ENCODE assay signal across 8 cellular contexts in genomic region chr21:20443558-20444155, GRCh38.
A peak's percentile ranks its signal among the peaks of the same experiment; 100 is the strongest.
DNase-seq lines count a peak whose midpoint lies in the region; ATAC-seq and TF ChIP-seq lines count a peak whose summit lies in the region.

No MANE protein-coding gene starts in this region.

- no peak overlapping the region for H3K4me3 Mint-ChIP-seq in nephron

- peak; percentile 80 for TF ChIP-seq CTCF in KMS-11 (conservative IDR thresholded peaks at IDR 0.05; ENCODE audit: low read depth, low read length)
- peak; percentile 14 for TF ChIP-seq CTCF in astrocyte of the spinal cord (IDR thresholded peaks at IDR 0.05; ENCODE audit: low read depth, low read length)
- peak; percentile 53 to 68 (median 67) for TF ChIP-seq CTCF in nephron (IDR thresholded peaks at IDR 0.05; ENCODE audit: unreplicated experiment in 3 of 3)

- H3K36me3 Mint-ChIP-seq in nephron (ENCODE audit: low read depth), result no peaks in the 10 kb centered on the region

- H3K4me3 ChIP-seq in KMS-11 (IDR thresholded peaks at IDR 0.05; ENCODE audit: insufficient read depth, low read depth, low read length) (no peak overlapping the region), astrocyte of the spinal cord (ENCODE audit: low read depth, low read length) (no peak overlapping the region)

- H3K4me1 Mint-ChIP-seq in nephron, result no peaks in the 10 kb centered on the region

- no peaks in the 10 kb centered on the region for H3K4me1 ChIP-seq in KMS-11 (ENCODE audit: low read depth, poor library complexity, severe bottlenecking)

- ATAC-seq in HG02852 (IDR thresholded peaks at IDR 0.05; ENCODE audit: unreplicated experiment) (no peak), GM18867 (IDR thresholded peaks at IDR 0.05; ENCODE audit: unreplicated experiment) (no peak)

- DNase-seq in NCI-H2081 (lab: John Stamatoyannopoulos, UW) (peak; percentile 11 to 33), NCI-H2081 treated with DMSO at 0.1 percent for 48 hours (lab: John Stamatoyannopoulos, UW) (no peak), astrocyte of the spinal cord (ENCODE audit: low read depth, low spot score) (no peak)
- DNase-seq in stimulated activated CD4-positive, alpha-beta T cell treated with anti-CD3 and anti-CD28 coated beads, Interleukin-4, amount 100 ng/mL, for 24 hours, result no peak

- H3K27ac ChIP-seq in KMS-11, result no peak overlapping the region

- no peaks in the 10 kb centered on the region for H3K9me3 Mint-ChIP-seq in nephron

- no peaks in the 10 kb centered on the region for H3K79me2 ChIP-seq in KMS-11 (ENCODE audit: insufficient read depth, low read depth)

- no peak overlapping the region for H3K9ac ChIP-seq in KMS-11

- in situ Hi-C loops in astrocyte of the spinal cord (cut with HindIII; ENCODE audit: low sequenced_read_pairs), result no loop called here

- H3K27me3 ChIP-seq in KMS-11 (ENCODE audit: insufficient read depth, low read depth), result no peaks in the 10 kb centered on the region

- no peaks in the 10 kb centered on the region for H3K36me3 ChIP-seq in KMS-11 (ENCODE audit: insufficient read depth)

- no peak overlapping the region for H3K27ac Mint-ChIP-seq in nephron

- no peaks in the 10 kb centered on the region for H4K20me1 ChIP-seq in KMS-11 (ENCODE audit: insufficient read depth)

- H3K27me3 Mint-ChIP-seq in nephron (ENCODE audit: low read depth), result no peaks in the 10 kb centered on the region

- no peak overlapping the region for H3K4me2 ChIP-seq in KMS-11

- no peak overlapping the region for H2AFZ ChIP-seq in KMS-11 (ENCODE audit: low read depth)

Comparison
In these comparisons a context has a peak if more than half of its experiments do, and no peak if none do; other contexts are left out.
1. DNase-seq: peak in NCI-H2081 (2 of 2); none in NCI-H2081 treated with DMSO at 0.1 percent for 48 hours (single experiment), astrocyte of the spinal cord (single experiment) and stimulated activated CD4-positive, alpha-beta T cell treated with anti-CD3 and anti-CD28 coated beads, Interleukin-4, amount 100 ng/mL, for 24 hours (single experiment).
2. CTCF ChIP-seq: peak in every context shown above with its lines; median percentile 80 in KMS-11; 67 in nephron; 14 in astrocyte of the spinal cord.